Comparison of ENCODE assay signal across 15 cellular contexts in the genomic region with DNA sequence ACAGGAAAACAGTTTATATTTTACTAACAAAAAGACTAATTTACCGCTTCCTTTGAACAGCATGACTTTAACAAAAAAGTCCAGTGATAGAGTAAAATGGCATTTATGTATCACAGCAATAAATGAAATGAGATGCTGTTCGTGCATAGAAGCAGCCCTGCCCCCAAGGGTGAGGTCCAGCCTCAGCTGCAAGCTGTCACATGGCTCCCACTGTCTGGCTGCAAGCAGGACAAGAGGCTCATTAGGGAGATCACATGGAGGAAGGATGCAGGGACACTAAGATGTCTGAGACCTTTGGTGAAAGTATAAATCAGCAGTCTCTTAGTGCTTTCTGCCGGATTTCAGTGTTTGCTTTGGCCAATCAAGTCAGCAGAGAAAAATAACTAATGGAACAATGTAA. TPM values are rescaled to one million over a fixed set of nuclear protein-coding genes. Genes with fewer than 3 reads are reported as not detected.
DNase-seq lines count a peak whose midpoint lies in the region; ATAC-seq and TF ChIP-seq lines count a peak whose summit lies in the region.
"Had no signal": no experiment of that assay in that cellular context is flagged by ENCODE, and none has a peak within 500 bp of the region (broad histone marks: within the 10 kb centered on the region; RNA-seq: fewer than 3 reads in every experiment).

No MANE protein-coding gene starts in this region.

- peak overlapping the region; percentile 33 to 92 (median 88) for H3K27ac Mint-ChIP-seq in nephron
- H3K27ac Mint-ChIP-seq: activated CD4-positive, alpha-beta T cell treated with anti-CD3 and anti-CD28 coated beads, Interleukin-2, amount 10 ng/mL, durations not matched to agents 24 days and 14 days; CD14-positive monocyte; naive thymus-derived CD8-positive, alpha-beta T cell had no signal

- peaks cover 4% of the 10 kb centered on the region for H3K27me3 Mint-ChIP-seq in nephron (ENCODE audit: low read depth)

- TF ChIP-seq CTCF in nephron (IDR thresholded peaks at IDR 0.05; ENCODE audit: unreplicated experiment in 3 of 3): no peak
- TF ChIP-seq CTCF in right atrium auricular region (IDR thresholded peaks at IDR 0.05): no peak

- H3K27ac ChIP-seq in cingulate gyrus (ENCODE audit: low read depth, low read length) (peak overlapping the region; percentile 76), right atrium auricular region (no peak overlapping the region)

- H3K4me1 ChIP-seq in right atrium auricular region: no peaks in the 10 kb centered on the region
- H3K4me1 ChIP-seq: HAP-1 had no signal

- no peak overlapping the region for H3K4me3 Mint-ChIP-seq in nephron
- H3K4me3 Mint-ChIP-seq: activated CD4-positive, alpha-beta T cell treated with anti-CD3 and anti-CD28 coated beads, Interleukin-2, amount 10 ng/mL, durations not matched to agents 24 days and 14 days; CD14-positive monocyte; naive thymus-derived CD8-positive, alpha-beta T cell had no signal

- H3K36me3 Mint-ChIP-seq in nephron (ENCODE audit: low read depth): peaks cover 39% of the 10 kb centered on the region
- H3K36me3 Mint-ChIP-seq: CD14-positive monocyte; naive thymus-derived CD8-positive, alpha-beta T cell had no signal

- no peaks in the 10 kb centered on the region for H3K27me3 ChIP-seq in right atrium auricular region

- peaks cover 33% of the 10 kb centered on the region for H3K4me1 Mint-ChIP-seq in nephron
- H3K4me1 Mint-ChIP-seq: activated CD4-positive, alpha-beta T cell treated with anti-CD3 and anti-CD28 coated beads, Interleukin-2, amount 10 ng/mL, durations not matched to agents 24 days and 14 days; CD14-positive monocyte; naive thymus-derived CD8-positive, alpha-beta T cell had no signal

- ATAC-seq in GM18909 (IDR thresholded peaks at IDR 0.05; ENCODE audit: poor library complexity, unreplicated experiment) (no peak), HG03442 (IDR thresholded peaks at IDR 0.05; ENCODE audit: unreplicated experiment) (no peak), HG02571 (IDR thresholded peaks at IDR 0.05; ENCODE audit: unreplicated experiment) (no peak)
- ATAC-seq: naive thymus-derived CD8-positive, alpha-beta T cell had no signal

- no peaks in the 10 kb centered on the region for H3K9me3 ChIP-seq in right atrium auricular region
- H3K9me3 ChIP-seq: HAP-1 had no signal

- DNase-seq in COLO829 (ENCODE audit: low spot score): peak; percentile 17
- peak; percentile 68 for DNase-seq in NCI-H524 treated with DMSO at 0.1 percent for 48 hours (lab: John Stamatoyannopoulos, UW)
- no peak for DNase-seq in right atrium auricular region (ENCODE audit: low spot score)
- DNase-seq: activated CD4-positive, alpha-beta T cell treated with anti-CD3 and anti-CD28 coated beads, Interleukin-2, amount 10 ng/mL, durations not matched to agents 24 days and 14 days; MM.1S; naive thymus-derived CD8-positive, alpha-beta T cell; NCI-H226; T-helper 2 cell had no signal

- H3K36me3 ChIP-seq in right atrium auricular region: no peaks in the 10 kb centered on the region
- H3K36me3 ChIP-seq: HAP-1 had no signal

- H3K9me3 Mint-ChIP-seq in nephron: no peaks in the 10 kb centered on the region
- H3K9me3 Mint-ChIP-seq: activated CD4-positive, alpha-beta T cell treated with anti-CD3 and anti-CD28 coated beads, Interleukin-2, amount 10 ng/mL, durations not matched to agents 24 days and 14 days had no signal

- no peak overlapping the region for H3K4me3 ChIP-seq in right atrium auricular region
- H3K4me3 ChIP-seq: HAP-1 had no signal

RNA-seq across cellular contexts. Expression of a gene that starts 23.0 kb away (rescaled TPM):
- under 1 TPM; 0.19 to 0.31 TPM for total RNA-seq in right atrium auricular region
- total RNA-seq: naive thymus-derived CD8-positive, alpha-beta T cell had no signal
